Comparison of ENCODE assay signal across 1 cellular context in the genomic region with DNA sequence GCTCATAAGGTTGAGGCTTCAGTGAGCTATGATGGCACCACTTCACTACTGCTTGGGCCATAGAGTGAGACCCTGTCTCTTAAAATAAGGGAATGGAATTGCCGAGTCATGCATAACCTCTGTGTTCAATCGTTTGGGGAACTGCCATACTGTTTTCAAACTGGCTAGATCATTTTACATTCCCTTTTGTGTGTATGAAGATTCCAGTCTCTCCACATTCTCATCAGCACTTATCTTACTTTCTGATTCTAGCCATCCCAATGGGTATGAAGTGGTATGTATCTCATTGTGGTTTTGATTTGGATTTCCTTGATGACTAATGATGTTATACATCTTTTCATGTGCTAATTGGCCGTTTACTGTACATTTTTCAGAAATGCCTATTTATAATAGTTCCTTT.
A peak's percentile ranks its signal among the peaks of the same experiment; 100 is the strongest.
TF ChIP-seq lines count a peak whose summit lies in the region.

No MANE protein-coding gene starts in this region.

TF ChIP-seq in WTC11, 78 proteins besides CTCF, POLR2A, EP300 and RAD21:
- TF ChIP-seq, protein P1, sequence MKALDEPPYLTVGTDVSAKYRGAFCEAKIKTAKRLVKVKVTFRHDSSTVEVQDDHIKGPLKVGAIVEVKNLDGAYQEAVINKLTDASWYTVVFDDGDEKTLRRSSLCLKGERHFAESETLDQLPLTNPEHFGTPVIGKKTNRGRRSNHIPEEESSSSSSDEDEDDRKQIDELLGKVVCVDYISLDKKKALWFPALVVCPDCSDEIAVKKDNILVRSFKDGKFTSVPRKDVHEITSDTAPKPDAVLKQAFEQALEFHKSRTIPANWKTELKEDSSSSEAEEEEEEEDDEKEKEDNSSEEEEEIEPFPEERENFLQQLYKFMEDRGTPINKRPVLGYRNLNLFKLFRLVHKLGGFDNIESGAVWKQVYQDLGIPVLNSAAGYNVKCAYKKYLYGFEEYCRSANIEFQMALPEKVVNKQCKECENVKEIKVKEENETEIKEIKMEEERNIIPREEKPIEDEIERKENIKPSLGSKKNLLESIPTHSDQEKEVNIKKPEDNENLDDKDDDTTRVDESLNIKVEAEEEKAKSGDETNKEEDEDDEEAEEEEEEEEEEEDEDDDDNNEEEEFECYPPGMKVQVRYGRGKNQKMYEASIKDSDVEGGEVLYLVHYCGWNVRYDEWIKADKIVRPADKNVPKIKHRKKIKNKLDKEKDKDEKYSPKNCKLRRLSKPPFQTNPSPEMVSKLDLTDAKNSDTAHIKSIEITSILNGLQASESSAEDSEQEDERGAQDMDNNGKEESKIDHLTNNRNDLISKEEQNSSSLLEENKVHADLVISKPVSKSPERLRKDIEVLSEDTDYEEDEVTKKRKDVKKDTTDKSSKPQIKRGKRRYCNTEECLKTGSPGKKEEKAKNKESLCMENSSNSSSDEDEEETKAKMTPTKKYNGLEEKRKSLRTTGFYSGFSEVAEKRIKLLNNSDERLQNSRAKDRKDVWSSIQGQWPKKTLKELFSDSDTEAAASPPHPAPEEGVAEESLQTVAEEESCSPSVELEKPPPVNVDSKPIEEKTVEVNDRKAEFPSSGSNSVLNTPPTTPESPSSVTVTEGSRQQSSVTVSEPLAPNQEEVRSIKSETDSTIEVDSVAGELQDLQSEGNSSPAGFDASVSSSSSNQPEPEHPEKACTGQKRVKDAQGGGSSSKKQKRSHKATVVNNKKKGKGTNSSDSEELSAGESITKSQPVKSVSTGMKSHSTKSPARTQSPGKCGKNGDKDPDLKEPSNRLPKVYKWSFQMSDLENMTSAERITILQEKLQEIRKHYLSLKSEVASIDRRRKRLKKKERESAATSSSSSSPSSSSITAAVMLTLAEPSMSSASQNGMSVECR (CRISPR knock-in tag; IDR thresholded peaks at IDR 0.05; ENCODE audit: borderline replicate concordance) = no peak
- TF ChIP-seq ZNF121 (CRISPR knock-in tag; IDR thresholded peaks at IDR 0.05) = peak; percentile 17; the same call in 1 of the 2 replicates
